ENCODE assay signal across 8 cellular contexts in genomic region chr15:70852501-70853269, GRCh38. TPM values are rescaled to one million over a fixed set of nuclear protein-coding genes. Genes with fewer than 3 reads are reported as not detected.
DNase-seq lines count a peak whose midpoint lies in the region; ATAC-seq and TF ChIP-seq lines count a peak whose summit lies in the region.

No MANE protein-coding gene starts in this region.

- no peaks in the 10 kb centered on the region for H3K36me3 Mint-ChIP-seq in activated T-cell treated with anti-CD3 and anti-CD28 coated beads, Interleukin-2, amount 50 U/mL, for 4 hours (ENCODE audit: insufficient read depth)

- TF ChIP-seq CTCF in mammary epithelial cell (conservative IDR thresholded peaks at IDR 0.05 in 1 of 2, IDR thresholded peaks at IDR 0.05 in 1 of 2; ENCODE audit: extremely low read depth in 1 of 2, insufficient read depth in 1 of 2, low read depth in 1 of 2, low read length in 2 of 2) (no peak), transverse colon (IDR thresholded peaks at IDR 0.05) (no peak), GM13977 (IDR thresholded peaks at IDR 0.05; ENCODE audit: extremely low read depth, insufficient read depth, missing control alignments) (no peak)

- H3K27ac ChIP-seq in mammary epithelial cell (ENCODE audit: insufficient read depth, low read depth, low read length) (peak overlapping the region; percentile 83), transverse colon (peak overlapping the region; percentile 78 to 85 (median 80))

- peaks cover 35% of the 10 kb centered on the region for H3K79me2 ChIP-seq in mammary epithelial cell (ENCODE audit: insufficient read depth, low read length)

- TSS peak; percentile 53 for BruUV-seq in mammary epithelial cell (replicated peaks; lab: Mats Ljungman, UMichigan)

- H3K4me1 ChIP-seq in mammary epithelial cell (ENCODE audit: insufficient read depth, low read length) (peaks cover 36% of the 10 kb centered on the region), transverse colon (peaks cover 0 to 9% (median 3%) of the 10 kb centered on the region in 4 donors)

- peaks cover 71% of the 10 kb centered on the region for H3K27me3 Mint-ChIP-seq in activated T-cell treated with anti-CD3 and anti-CD28 coated beads, Interleukin-2, amount 50 U/mL, for 4 hours (ENCODE audit: low read depth)

- no peak for ATAC-seq in activated T-cell treated with anti-CD3 and anti-CD28 coated beads, Interleukin-2, amount 50 U/mL, for 4 hours
- no peak for ATAC-seq in HG02588 (IDR thresholded peaks at IDR 0.05; ENCODE audit: unreplicated experiment)

- WGBS in mammary epithelial cell (ENCODE audit: low coverage, missing lambda C conversion rate), result 19% methylated on average over 10 of the region's 10 CpGs
- 68 to 100% methylated on average over 3 to 10 of the region's 10 CpGs for WGBS in transverse colon (ENCODE audit: low coverage in 1 of 2), 2 donors

- in situ Hi-C loops in mammary epithelial cell (cut with MboI; ENCODE audit: low sequenced_read_pairs in 2 of 2), result no loop called here
- in situ Hi-C loops in transverse colon (cut with MboI; ENCODE audit: low pct_ligation_motif_present in 1 of 4, low pct_unique_long_range_greater_than_20kb in 1 of 4, low sequenced_read_pairs in 3 of 4), result no loop called here
- in situ Hi-C loops in GM13977 (cut with MboI; ENCODE audit: low pct_unique_long_range_greater_than_20kb, low sequenced_read_pairs, unreplicated experiment), result no loop called here

- dilution Hi-C loops in mammary epithelial cell (cut with HindIII; ENCODE audit: low sequenced_read_pairs), result no loop called here

- peaks cover 11% of the 10 kb centered on the region for H3K36me3 ChIP-seq in mammary epithelial cell (ENCODE audit: insufficient read depth, low read length)
- no peaks in the 10 kb centered on the region for H3K36me3 ChIP-seq in transverse colon

- TF ChIP-seq EP300 in transverse colon (IDR thresholded peaks at IDR 0.05; ENCODE audit: low read depth), result no peak

- peak overlapping the region; percentile 66 to 87 (median 83) for H3K4me3 ChIP-seq in mammary epithelial cell (replicated peaks in 1 of 3; ENCODE audit: insufficient read depth in 1 of 3, low read depth in 2 of 3, low read length in 3 of 3)
- H3K4me3 ChIP-seq in transverse colon, result peak overlapping the region in 2 of 4 donors; percentile 61 to 65

- H3K9me3 Mint-ChIP-seq in activated T-cell treated with anti-CD3 and anti-CD28 coated beads, Interleukin-2, amount 50 U/mL, for 4 hours, result no peaks in the 10 kb centered on the region

- H3K4me2 ChIP-seq in mammary epithelial cell (ENCODE audit: insufficient read depth, low read depth, low read length), result peak overlapping the region; percentile 98

- H3K4me1 Mint-ChIP-seq in activated T-cell treated with anti-CD3 and anti-CD28 coated beads, Interleukin-2, amount 50 U/mL, for 4 hours (ENCODE audit: low read depth), result peaks cover 7% of the 10 kb centered on the region

- H3K4me3 Mint-ChIP-seq in activated T-cell treated with anti-CD3 and anti-CD28 coated beads, Interleukin-2, amount 50 U/mL, for 4 hours, result peak overlapping the region; percentile 67

- CTCF ChIA-PET in mammary epithelial cell (lab: Charles Lee; ENCODE audit: low non-redundant PET), result interaction anchor here (1.7 kb wide), 1 partner anchor 22 kb away, joined by 6 read pairs; no protein-coding TSS in a partner anchor

- no peaks in the 10 kb centered on the region for H3K9me3 ChIP-seq in mammary epithelial cell (replicated peaks; ENCODE audit: insufficient read depth, low read length)
- no peaks in the 10 kb centered on the region for H3K9me3 ChIP-seq in transverse colon

- DNase-seq in activated T-cell treated with anti-CD3 and anti-CD28 coated beads, Interleukin-2, amount 50 U/mL, for 4 hours, result no peak
- no peak for DNase-seq in activated T-cell treated with anti-CD3 and anti-CD28 coated beads, Interleukin-2, amount 50 U/mL, for 1 hour
- DNase-seq in mammary epithelial cell (peak; percentile 91), kidney tubule cell (ENCODE audit: low spot score) (peak; percentile 83), transverse colon (no peak), GM13977 (ENCODE audit: low spot score) (no peak), DMS153 (lab: John Stamatoyannopoulos, UW) (no peak)

- no peaks in the 10 kb centered on the region for H4K20me1 ChIP-seq in mammary epithelial cell (ENCODE audit: insufficient read depth, low read length)

- H3K27me3 ChIP-seq in mammary epithelial cell (ENCODE audit: insufficient read depth, low read length) (no peaks in the 10 kb centered on the region), transverse colon (peaks cover 66% of the 10 kb centered on the region)

- intact Hi-C loops in mammary epithelial cell (cut with micrococcal nuclease) (loop anchor here (1.0 to 10.0 kb wide), 2 partner anchors 27 to 202 kb away; no protein-coding TSS in a partner anchor), transverse colon (cut with DNase I; ENCODE audit: low total_unique reads) (no loop called here)

- H2AFZ ChIP-seq in mammary epithelial cell (ENCODE audit: low read depth, low read length), result peak overlapping the region; percentile 96

- TF ChIP-seq POLR2A in transverse colon (IDR thresholded peaks at IDR 0.05), result no peak

- peak overlapping the region; percentile 89 for H3K9ac ChIP-seq in mammary epithelial cell (ENCODE audit: insufficient read depth, low read length)

RNA-seq across cellular contexts. Expression of gene LARP6, which starts 1.3 kb away (rescaled TPM):
- total RNA-seq in activated T-cell treated with anti-CD3 and anti-CD28 coated beads, Interleukin-2, amount 50 U/mL, for 4 hours, result under 1 TPM; 0.05 to 0.61 (median 0.19) TPM
- total RNA-seq in mammary epithelial cell (10 to 100 TPM; 37.5 to 77.3 TPM), transverse colon (10 to 100 TPM in 2 of 4 donors, 1 to 10 TPM in 1, under 1 TPM in 1; 0.75 to 41.0 (median 8.3) TPM)
- polyA plus RNA-seq in mammary epithelial cell, result 39.1 TPM
- polyA minus RNA-seq in mammary epithelial cell, result 5.9 TPM

RNA-seq across cellular contexts. Expression of gene THAP10, which starts 39.5 kb away (rescaled TPM):
- not detected for total RNA-seq in activated T-cell treated with anti-CD3 and anti-CD28 coated beads, Interleukin-2, amount 50 U/mL, for 4 hours
- total RNA-seq in mammary epithelial cell, result 1 to 10 TPM; 3.0 to 4.9 TPM
- 2.5 TPM for polyA plus RNA-seq in mammary epithelial cell
- 3.7 TPM for polyA minus RNA-seq in mammary epithelial cell
- 10 to 100 TPM in 1 of 4 donors, 1 to 10 TPM in 2, not detected in 1; 2.2 to 14.9 (median 8.3) TPM for total RNA-seq in transverse colon

RNA-seq across cellular contexts. Expression of gene LRRC49, which starts 39.9 kb away (rescaled TPM):
- not detected for total RNA-seq in activated T-cell treated with anti-CD3 and anti-CD28 coated beads, Interleukin-2, amount 50 U/mL, for 4 hours
- 10 to 100 TPM in 1 of 2 donors, 1 to 10 TPM in 1; 9.0 to 21.2 TPM for total RNA-seq in mammary epithelial cell
- polyA plus RNA-seq in mammary epithelial cell, result 4.3 TPM
- polyA minus RNA-seq in mammary epithelial cell, result 26.5 TPM
- 1 to 10 TPM in 3 of 4 donors, not detected in 1; 2.2 to 5.2 (median 4.8) TPM for total RNA-seq in transverse colon

Comparison
In these comparisons a context has a peak if more than half of its experiments do, and no peak if none do; other contexts are left out.
1. DNase-seq: peak in mammary epithelial cell (single experiment) and kidney tubule cell (single experiment); none in activated T-cell treated with anti-CD3 and anti-CD28 coated beads, Interleukin-2, amount 50 U/mL, for 4 hours (single experiment), activated T-cell treated with anti-CD3 and anti-CD28 coated beads, Interleukin-2, amount 50 U/mL, for 1 hour (single experiment), transverse colon (single experiment), GM13977 (single experiment) and DMS153 (single experiment).